21 cellular contexts compared by ENCODE assay signal in genomic region chr1:217140041-217140901, GRCh38.
DNase-seq lines count a peak whose midpoint lies in the region; ATAC-seq and TF ChIP-seq lines count a peak whose summit lies in the region.
"Had no signal": no experiment of that assay in that cellular context is flagged by ENCODE, and none has a peak within 500 bp of the region (broad histone marks: within the 10 kb centered on the region; RNA-seq: fewer than 3 reads in every experiment).

No MANE protein-coding gene starts in this region.

- no peak overlapping the region for H2BK120ac ChIP-seq in neuronal stem cell (ENCODE audit: low read depth, low read length)

- H3K27ac ChIP-seq in GM23338 (ENCODE audit: low read depth) (no peak overlapping the region), endodermal cell (ENCODE audit: low read depth, low read length) (no peak overlapping the region), neuronal stem cell (replicated peaks; ENCODE audit: low read length) (no peak overlapping the region), SJCRH30 (no peak overlapping the region)
- H3K27ac ChIP-seq: breast epithelium, esophagus squamous epithelium, right lobe of liver had no signal

- H3K4ac ChIP-seq in neuronal stem cell (ENCODE audit: low read length), result no peak overlapping the region

- no peak overlapping the region for H3K18ac ChIP-seq in neuronal stem cell (ENCODE audit: low read length)

- no peak for TF ChIP-seq CTCF in GM23338 (conservative IDR thresholded peaks at IDR 0.05; ENCODE audit: low read depth in 2 of 2)
- TF ChIP-seq CTCF in endodermal cell (conservative IDR thresholded peaks at IDR 0.05), result no peak

- H3K4me2 ChIP-seq in GM23338 (peak overlapping the region; percentile 98), neuronal stem cell (ENCODE audit: insufficient read depth, low read length, poor library complexity, severe bottlenecking) (peak overlapping the region; percentile 52)

- no peak overlapping the region for H2AK5ac ChIP-seq in neuronal stem cell (ENCODE audit: low read depth, low read length)

- H3K4me3 ChIP-seq in GM23338 (peak overlapping the region; percentile 86), endodermal cell (ENCODE audit: low read length) (peak overlapping the region; percentile 74), neuronal stem cell (ENCODE audit: low read length in 2 of 2) (peak overlapping the region in 1 of 2 donors; percentile 25), SJCRH30 (no peak overlapping the region)
- H3K4me3 ChIP-seq: breast epithelium, esophagus squamous epithelium, right lobe of liver had no signal

- H4K91ac ChIP-seq in neuronal stem cell (ENCODE audit: low read depth, low read length, poor library complexity), result no peak overlapping the region

- no peak overlapping the region for H4K8ac ChIP-seq in neuronal stem cell (ENCODE audit: low read depth, low read length)

- no peaks in the 10 kb centered on the region for H3K79me1 ChIP-seq in neuronal stem cell (ENCODE audit: low read depth, low read length)

- 5 to 11% methylated on average over 9 to 30 of the region's 30 CpGs for WGBS in endodermal cell (ENCODE audit: insufficient coverage in 1 of 2, insufficient read length in 1 of 2), 2 experiments
- WGBS in neuronal stem cell (ENCODE audit: extremely low coverage in 2 of 2, insufficient read length in 2 of 2, insufficient replicate concordance in 1 of 2), 2 donors, result no CpG with 5 or more reads among the region's 30 CpGs

- H3K36me3 Mint-ChIP-seq in GM23338 (ENCODE audit: low read depth) (no peaks in the 10 kb centered on the region), endodermal cell (ENCODE audit: low read depth) (no peaks in the 10 kb centered on the region)
- H3K36me3 Mint-ChIP-seq: activated naive CD8-positive, alpha-beta T cell; T-cell had no signal

- H3K79me2 ChIP-seq in GM23338 (replicated peaks; ENCODE audit: insufficient read depth), result no peaks in the 10 kb centered on the region

- ATAC-seq in GM23338 (peak; percentile 6), HG02970 (IDR thresholded peaks at IDR 0.05; ENCODE audit: low FRiP score, unreplicated experiment) (no peak), GM19397 (IDR thresholded peaks at IDR 0.05; ENCODE audit: unreplicated experiment) (no peak)
- ATAC-seq: activated T-cell treated with anti-CD3 and anti-CD28 coated beads, Interleukin-2, amount 50 U/mL, for 4 hours; naive thymus-derived CD8-positive, alpha-beta T cell; right lobe of liver; T-cell had no signal

- H3K27ac Mint-ChIP-seq in GM23338 (no peak overlapping the region), endodermal cell (no peak overlapping the region)
- H3K27ac Mint-ChIP-seq: activated naive CD8-positive, alpha-beta T cell; CD4-positive, alpha-beta T cell; naive thymus-derived CD8-positive, alpha-beta T cell; T-cell had no signal

- H3K14ac ChIP-seq in neuronal stem cell (ENCODE audit: low read length), result no peak overlapping the region

- no peaks in the 10 kb centered on the region for H4K20me1 ChIP-seq in GM23338 (replicated peaks; ENCODE audit: insufficient read depth)

- no peak overlapping the region for H2BK12ac ChIP-seq in neuronal stem cell (ENCODE audit: low read length)

- H3K27me3 Mint-ChIP-seq in GM23338 (ENCODE audit: insufficient read depth, low read depth, poor library complexity), result peaks cover 63% of the 10 kb centered on the region
- H3K27me3 Mint-ChIP-seq in endodermal cell (ENCODE audit: insufficient read depth), result peaks cover 62% of the 10 kb centered on the region

- peaks cover 37% of the 10 kb centered on the region for H3K4me1 Mint-ChIP-seq in GM23338
- H3K4me1 Mint-ChIP-seq in endodermal cell, result peaks cover 37% of the 10 kb centered on the region
- H3K4me1 Mint-ChIP-seq: T-cell had no signal

- peak overlapping the region; percentile 85 for H3K4me3 Mint-ChIP-seq in GM23338
- peak overlapping the region; percentile 49 for H3K4me3 Mint-ChIP-seq in endodermal cell
- H3K4me3 Mint-ChIP-seq: activated naive CD8-positive, alpha-beta T cell; activated T-cell treated with anti-CD3 and anti-CD28 coated beads, Interleukin-2, amount 50 U/mL, for 4 hours; CD4-positive, alpha-beta T cell; naive thymus-derived CD8-positive, alpha-beta T cell; T-cell had no signal

- peak; percentile 77 for DNase-seq in GM23338 (ENCODE audit: low spot score)
- DNase-seq in endodermal cell, result peak; percentile 80
- peak; percentile 61 for DNase-seq in iPS-NIHi11 (ENCODE audit: low spot score)
- peak; percentile 39 for DNase-seq in neuronal stem cell (ENCODE audit: low spot score)
- DNase-seq in SJCRH30, result no peak
- no peak for DNase-seq in inferior parietal cortex (ENCODE audit: extremely low spot score)
- DNase-seq: activated CD4-positive, alpha-beta T cell treated with anti-CD3 and anti-CD28 coated beads, Interleukin-2, amount 50 U/mL, for 4 hours; activated T-cell treated with anti-CD3 and anti-CD28 coated beads, Interleukin-2, amount 50 U/mL, for 4 hours; CD4-positive, alpha-beta T cell; DMS79 treated with DMSO at 0.1 percent for 48 hours; esophagus squamous epithelium; naive thymus-derived CD8-positive, alpha-beta T cell; NCI-H187 treated with DMSO at 0.1 percent for 48 hours; NCI-H446 treated with DMSO at 0.1 percent for 48 hours; right lobe of liver; stimulated activated CD4-positive, alpha-beta T cell treated with anti-CD3 and anti-CD28 coated beads, Interleukin-2, amount 100 ng/mL, for 48 hours; T-cell had no signal

- H2AFZ ChIP-seq in GM23338 (peak overlapping the region; percentile 85), neuronal stem cell (ENCODE audit: low read length) (peak overlapping the region; percentile 83)

- no peak overlapping the region for H2BK15ac ChIP-seq in neuronal stem cell (ENCODE audit: low read length)

- peaks cover 6% of the 10 kb centered on the region; the same call in 1 of the 2 replicates for H3F3A ChIP-seq in GM23338 (replicated peaks; ENCODE audit: low read depth)

- no peaks in the 10 kb centered on the region for H3K9me3 ChIP-seq in endodermal cell (ENCODE audit: control insufficient read depth, low read length)
- peaks cover 0 to 6% of the 10 kb centered on the region in 2 donors for H3K9me3 ChIP-seq in neuronal stem cell (replicated peaks in 1 of 2; ENCODE audit: control insufficient read depth in 2 of 2, insufficient read depth in 1 of 2, low read depth in 1 of 2, low read length in 2 of 2)
- no peaks in the 10 kb centered on the region for H3K9me3 ChIP-seq in SJCRH30 (replicated peaks)
- H3K9me3 ChIP-seq: breast epithelium, esophagus squamous epithelium, right lobe of liver had no signal

- H3K9me3 Mint-ChIP-seq in GM23338 (0 out of 3 replicates have a peak, but pooled peaks cover 4% of the 10 kb centered on the region), endodermal cell (no peaks in the 10 kb centered on the region)
- H3K9me3 Mint-ChIP-seq: CD4-positive, alpha-beta T cell had no signal

- no peaks in the 10 kb centered on the region for H3K9me2 ChIP-seq in GM23338 (ENCODE audit: insufficient read depth)

- H3K9ac ChIP-seq in endodermal cell (ENCODE audit: extremely low read depth, low read length, poor library complexity, severe bottlenecking) (no peak overlapping the region), neuronal stem cell (ENCODE audit: low read depth, low read length, poor library complexity) (no peak overlapping the region)

- H3K36me3 ChIP-seq in GM23338 (ENCODE audit: insufficient read depth) (no peaks in the 10 kb centered on the region), endodermal cell (ENCODE audit: control insufficient read depth, insufficient read depth, low read length) (no peaks in the 10 kb centered on the region), neuronal stem cell (replicated peaks in 1 of 2; ENCODE audit: control insufficient read depth in 2 of 2, insufficient read depth in 2 of 2, low read length in 2 of 2) (no peaks in the 10 kb centered on the region), SJCRH30 (no peaks in the 10 kb centered on the region)
- H3K36me3 ChIP-seq: breast epithelium, esophagus squamous epithelium, right lobe of liver had no signal

- no peak overlapping the region for H2BK5ac ChIP-seq in neuronal stem cell (ENCODE audit: low read length)

- peaks cover 78% of the 10 kb centered on the region for H3K27me3 ChIP-seq in GM23338 (ENCODE audit: insufficient read depth)
- peaks cover 59% of the 10 kb centered on the region for H3K27me3 ChIP-seq in endodermal cell (ENCODE audit: control insufficient read depth, insufficient read depth, low read length, poor library complexity, severe bottlenecking)
- H3K27me3 ChIP-seq in neuronal stem cell (ENCODE audit: control insufficient read depth in 3 of 3, insufficient read depth in 3 of 3, low read depth in 1 of 3, low read length in 3 of 3), result peaks cover 28 to 77% (median 49%) of the 10 kb centered on the region in 3 experiments
- H3K27me3 ChIP-seq in SJCRH30, result no peaks in the 10 kb centered on the region

- H3K4me1 ChIP-seq in GM23338 (ENCODE audit: insufficient read depth) (peaks cover 45% of the 10 kb centered on the region), endodermal cell (ENCODE audit: control insufficient read depth, insufficient read depth, low read length) (peaks cover 7% of the 10 kb centered on the region), neuronal stem cell (ENCODE audit: control insufficient read depth in 2 of 2, insufficient read depth in 1 of 2, low read depth in 1 of 2, low read length in 2 of 2) (peaks cover 14 to 28% of the 10 kb centered on the region in 2 donors), SJCRH30 (no peaks in the 10 kb centered on the region)
- H3K4me1 ChIP-seq: breast epithelium had no signal

- no peak overlapping the region for H3K23ac ChIP-seq in neuronal stem cell (ENCODE audit: low read depth, low read length, poor library complexity)

Comparison
In these comparisons a context has a peak if more than half of its experiments do, and no peak if none do; other contexts are left out.
1. DNase-seq: peak in GM23338 (single experiment), endodermal cell (single experiment), iPS-NIHi11 (single experiment) and neuronal stem cell (single experiment); none in SJCRH30 (0 of 2) and inferior parietal cortex (single experiment).